ENCODE assay signal across 1 cellular context in the genomic region with DNA sequence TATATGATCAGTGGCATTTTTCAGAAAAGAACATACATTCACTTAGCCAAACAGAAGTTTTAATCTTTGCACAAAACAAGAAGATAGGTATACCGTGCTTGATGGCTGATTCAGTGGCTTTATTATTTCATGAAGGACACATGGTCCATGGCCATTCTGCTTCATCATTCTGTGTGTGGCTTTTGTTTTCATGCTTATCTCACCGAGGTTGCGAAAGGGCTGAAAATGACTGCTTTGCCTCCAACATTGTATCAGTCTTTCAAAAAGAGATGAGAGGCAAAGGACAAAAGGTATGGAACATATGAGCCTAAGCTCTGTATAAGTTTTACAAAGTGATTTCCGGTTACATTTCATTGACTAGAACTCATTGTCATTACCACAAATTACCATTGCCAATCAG.
A peak's percentile ranks its signal among the peaks of the same experiment; 100 is the strongest.
TF ChIP-seq lines count a peak whose summit lies in the region.

No MANE protein-coding gene starts in this region.

TF ChIP-seq in HepG2, 621 proteins besides CTCF, POLR2A, EP300 and RAD21 (continued from another document):
- TF ChIP-seq HOMEZ (CRISPR knock-in tag; IDR thresholded peaks at IDR 0.05; ENCODE audit: low read depth) (peak; percentile 73), HMG20A (CRISPR knock-in tag; IDR thresholded peaks at IDR 0.05; ENCODE audit: borderline replicate concordance) (peak; percentile 43; the same call in 1 of the 2 replicates), SMARCE1 (IDR thresholded peaks at IDR 0.05; ENCODE audit: borderline replicate concordance) (no peak), FOXA3 (CRISPR knock-in tag; IDR thresholded peaks at IDR 0.05) (peak; percentile 33), ZNF644 (CRISPR knock-in tag; IDR thresholded peaks at IDR 0.05; ENCODE audit: low read depth) (peak; percentile 82), ZNF816 (CRISPR knock-in tag; IDR thresholded peaks at IDR 0.05; ENCODE audit: borderline replicate concordance) (no peak), SAP130 (CRISPR knock-in tag; IDR thresholded peaks at IDR 0.05; ENCODE audit: low read depth) (peak; percentile 43; the same call in 1 of the 2 replicates), SOX13 (IDR thresholded peaks at IDR 0.05) (no peak), SOX13 (CRISPR knock-in tag; conservative IDR thresholded peaks at IDR 0.05 in 1 of 2, IDR thresholded peaks at IDR 0.05 in 1 of 2) (peak in 1 of 2 experiments; percentile 92; a peak in 2 of 4 replicates), SOX5 (CRISPR knock-in tag; IDR thresholded peaks at IDR 0.05; ENCODE audit: borderline replicate concordance) (peak; percentile 69; the same call in 1 of the 2 replicates)
- TF ChIP-seq, protein P1, sequence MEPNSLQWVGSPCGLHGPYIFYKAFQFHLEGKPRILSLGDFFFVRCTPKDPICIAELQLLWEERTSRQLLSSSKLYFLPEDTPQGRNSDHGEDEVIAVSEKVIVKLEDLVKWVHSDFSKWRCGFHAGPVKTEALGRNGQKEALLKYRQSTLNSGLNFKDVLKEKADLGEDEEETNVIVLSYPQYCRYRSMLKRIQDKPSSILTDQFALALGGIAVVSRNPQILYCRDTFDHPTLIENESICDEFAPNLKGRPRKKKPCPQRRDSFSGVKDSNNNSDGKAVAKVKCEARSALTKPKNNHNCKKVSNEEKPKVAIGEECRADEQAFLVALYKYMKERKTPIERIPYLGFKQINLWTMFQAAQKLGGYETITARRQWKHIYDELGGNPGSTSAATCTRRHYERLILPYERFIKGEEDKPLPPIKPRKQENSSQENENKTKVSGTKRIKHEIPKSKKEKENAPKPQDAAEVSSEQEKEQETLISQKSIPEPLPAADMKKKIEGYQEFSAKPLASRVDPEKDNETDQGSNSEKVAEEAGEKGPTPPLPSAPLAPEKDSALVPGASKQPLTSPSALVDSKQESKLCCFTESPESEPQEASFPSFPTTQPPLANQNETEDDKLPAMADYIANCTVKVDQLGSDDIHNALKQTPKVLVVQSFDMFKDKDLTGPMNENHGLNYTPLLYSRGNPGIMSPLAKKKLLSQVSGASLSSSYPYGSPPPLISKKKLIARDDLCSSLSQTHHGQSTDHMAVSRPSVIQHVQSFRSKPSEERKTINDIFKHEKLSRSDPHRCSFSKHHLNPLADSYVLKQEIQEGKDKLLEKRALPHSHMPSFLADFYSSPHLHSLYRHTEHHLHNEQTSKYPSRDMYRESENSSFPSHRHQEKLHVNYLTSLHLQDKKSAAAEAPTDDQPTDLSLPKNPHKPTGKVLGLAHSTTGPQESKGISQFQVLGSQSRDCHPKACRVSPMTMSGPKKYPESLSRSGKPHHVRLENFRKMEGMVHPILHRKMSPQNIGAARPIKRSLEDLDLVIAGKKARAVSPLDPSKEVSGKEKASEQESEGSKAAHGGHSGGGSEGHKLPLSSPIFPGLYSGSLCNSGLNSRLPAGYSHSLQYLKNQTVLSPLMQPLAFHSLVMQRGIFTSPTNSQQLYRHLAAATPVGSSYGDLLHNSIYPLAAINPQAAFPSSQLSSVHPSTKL (CRISPR knock-in tag; IDR thresholded peaks at IDR 0.05), result peak; percentile 81
- TF ChIP-seq, protein P2, sequence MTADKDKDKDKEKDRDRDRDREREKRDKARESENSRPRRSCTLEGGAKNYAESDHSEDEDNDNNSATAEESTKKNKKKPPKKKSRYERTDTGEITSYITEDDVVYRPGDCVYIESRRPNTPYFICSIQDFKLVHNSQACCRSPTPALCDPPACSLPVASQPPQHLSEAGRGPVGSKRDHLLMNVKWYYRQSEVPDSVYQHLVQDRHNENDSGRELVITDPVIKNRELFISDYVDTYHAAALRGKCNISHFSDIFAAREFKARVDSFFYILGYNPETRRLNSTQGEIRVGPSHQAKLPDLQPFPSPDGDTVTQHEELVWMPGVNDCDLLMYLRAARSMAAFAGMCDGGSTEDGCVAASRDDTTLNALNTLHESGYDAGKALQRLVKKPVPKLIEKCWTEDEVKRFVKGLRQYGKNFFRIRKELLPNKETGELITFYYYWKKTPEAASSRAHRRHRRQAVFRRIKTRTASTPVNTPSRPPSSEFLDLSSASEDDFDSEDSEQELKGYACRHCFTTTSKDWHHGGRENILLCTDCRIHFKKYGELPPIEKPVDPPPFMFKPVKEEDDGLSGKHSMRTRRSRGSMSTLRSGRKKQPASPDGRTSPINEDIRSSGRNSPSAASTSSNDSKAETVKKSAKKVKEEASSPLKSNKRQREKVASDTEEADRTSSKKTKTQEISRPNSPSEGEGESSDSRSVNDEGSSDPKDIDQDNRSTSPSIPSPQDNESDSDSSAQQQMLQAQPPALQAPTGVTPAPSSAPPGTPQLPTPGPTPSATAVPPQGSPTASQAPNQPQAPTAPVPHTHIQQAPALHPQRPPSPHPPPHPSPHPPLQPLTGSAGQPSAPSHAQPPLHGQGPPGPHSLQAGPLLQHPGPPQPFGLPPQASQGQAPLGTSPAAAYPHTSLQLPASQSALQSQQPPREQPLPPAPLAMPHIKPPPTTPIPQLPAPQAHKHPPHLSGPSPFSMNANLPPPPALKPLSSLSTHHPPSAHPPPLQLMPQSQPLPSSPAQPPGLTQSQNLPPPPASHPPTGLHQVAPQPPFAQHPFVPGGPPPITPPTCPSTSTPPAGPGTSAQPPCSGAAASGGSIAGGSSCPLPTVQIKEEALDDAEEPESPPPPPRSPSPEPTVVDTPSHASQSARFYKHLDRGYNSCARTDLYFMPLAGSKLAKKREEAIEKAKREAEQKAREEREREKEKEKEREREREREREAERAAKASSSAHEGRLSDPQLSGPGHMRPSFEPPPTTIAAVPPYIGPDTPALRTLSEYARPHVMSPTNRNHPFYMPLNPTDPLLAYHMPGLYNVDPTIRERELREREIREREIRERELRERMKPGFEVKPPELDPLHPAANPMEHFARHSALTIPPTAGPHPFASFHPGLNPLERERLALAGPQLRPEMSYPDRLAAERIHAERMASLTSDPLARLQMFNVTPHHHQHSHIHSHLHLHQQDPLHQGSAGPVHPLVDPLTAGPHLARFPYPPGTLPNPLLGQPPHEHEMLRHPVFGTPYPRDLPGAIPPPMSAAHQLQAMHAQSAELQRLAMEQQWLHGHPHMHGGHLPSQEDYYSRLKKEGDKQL (CRISPR knock-in tag; IDR thresholded peaks at IDR 0.05; ENCODE audit: low read depth), result no peak
